19 cellular contexts compared by ENCODE assay signal in genomic region chr9:133861692-133862091, GRCh38.
A peak's percentile ranks its signal among the peaks of the same experiment; 100 is the strongest.
DNase-seq lines count a peak whose midpoint lies in the region; TF ChIP-seq lines count a peak whose summit lies in the region.
"Had no signal": no experiment of that assay in that cellular context is flagged by ENCODE, and none has a peak within 500 bp of the region (broad histone marks: within the 10 kb centered on the region; RNA-seq: fewer than 3 reads in every experiment).

No MANE protein-coding gene starts in this region.

- H3K79me2 ChIP-seq in osteoblast (ENCODE audit: insufficient read depth, low read length), result peaks cover 35% of the 10 kb centered on the region

- no peak overlapping the region for H3K4me2 ChIP-seq in osteoblast (ENCODE audit: insufficient read depth, low read length)
- H3K4me2 ChIP-seq: KMS-11 had no signal

- no peak overlapping the region for H3K4me3 Mint-ChIP-seq in brain
- H3K4me3 Mint-ChIP-seq: CD8-positive, alpha-beta memory T cell had no signal

- peaks cover 10 to 30% (median 13%) of the 10 kb centered on the region in 5 experiments for H3K9me3 Mint-ChIP-seq in brain

- H2AFZ ChIP-seq in osteoblast (ENCODE audit: low read length), result no peak overlapping the region
- H2AFZ ChIP-seq: GM23248 had no signal

- TF ChIP-seq CTCF in brain (conservative IDR thresholded peaks at IDR 0.05) (no peak), osteoblast (IDR thresholded peaks at IDR 0.05; ENCODE audit: extremely low read depth, low read depth, low read length) (no peak)

- no peak overlapping the region for H3K27ac ChIP-seq in osteoblast (ENCODE audit: low read depth, low read length)
- H3K27ac ChIP-seq: GM23248, HL-60, KMS-11 had no signal

- H3K4me3 ChIP-seq in Jurkat, Clone E6-1 (ENCODE audit: low read length), result peak overlapping the region; percentile 20; the same call in 1 of the 2 replicates
- H3K4me3 ChIP-seq in osteoblast (ENCODE audit: insufficient read depth, low read length), result no peak overlapping the region
- H3K4me3 ChIP-seq: GM23248, Peyer's patch had no signal

- no peak for DNase-seq in Jurkat, Clone E6-1 (ENCODE audit: low read depth, low spot score)
- DNase-seq in osteoblast (ENCODE audit: insufficient read length, low spot score, missing footprints) (peak; percentile 68), SK-N-DZ (ENCODE audit: low spot score) (no peak), glomerular visceral epithelial cell (ENCODE audit: extremely low spot score) (no peak), retina (no peak), NCI-H2227 treated with DMSO at 0.1 percent for 48 hours (lab: John Stamatoyannopoulos, UW) (no peak)
- DNase-seq: ACHN; Calu3; CD8-positive, alpha-beta memory T cell; DMS153; GM23248; H9; NCI-H1436 treated with DMSO at 0.1 percent for 48 hours; NCI-H2029; NCI-H524 treated with DMSO at 0.1 percent for 48 hours; Peyer's patch had no signal

- no peaks in the 10 kb centered on the region for H3K4me1 ChIP-seq in osteoblast (ENCODE audit: insufficient read depth, low read length)

- peaks cover 6% of the 10 kb centered on the region for H3K27me3 Mint-ChIP-seq in brain

- H3K36me3 Mint-ChIP-seq in brain, result peaks cover 46% of the 10 kb centered on the region

- H3K27me3 ChIP-seq in osteoblast (ENCODE audit: insufficient read depth, low read length), result no peaks in the 10 kb centered on the region
- H3K27me3 ChIP-seq: Peyer's patch had no signal

- peaks cover 23% of the 10 kb centered on the region for H4K20me1 ChIP-seq in osteoblast (ENCODE audit: insufficient read depth, low read length)

- peaks cover 14% of the 10 kb centered on the region for H3K36me3 ChIP-seq in osteoblast (ENCODE audit: insufficient read depth, low read length)

- peaks cover 66% of the 10 kb centered on the region for H3K4me1 Mint-ChIP-seq in brain
- H3K4me1 Mint-ChIP-seq: CD8-positive, alpha-beta memory T cell had no signal

- H3K27ac Mint-ChIP-seq in brain, result peak overlapping the region in 4 of 5 experiments; percentile 57 to 97 (median 92)
- H3K27ac Mint-ChIP-seq: CD8-positive, alpha-beta memory T cell had no signal

- no peaks in the 10 kb centered on the region for H3K9me3 ChIP-seq in osteoblast (ENCODE audit: low read depth, low read length)
- H3K9me3 ChIP-seq: Peyer's patch had no signal
